Comparison of ENCODE assay signal across 16 cellular contexts in the genomic region with DNA sequence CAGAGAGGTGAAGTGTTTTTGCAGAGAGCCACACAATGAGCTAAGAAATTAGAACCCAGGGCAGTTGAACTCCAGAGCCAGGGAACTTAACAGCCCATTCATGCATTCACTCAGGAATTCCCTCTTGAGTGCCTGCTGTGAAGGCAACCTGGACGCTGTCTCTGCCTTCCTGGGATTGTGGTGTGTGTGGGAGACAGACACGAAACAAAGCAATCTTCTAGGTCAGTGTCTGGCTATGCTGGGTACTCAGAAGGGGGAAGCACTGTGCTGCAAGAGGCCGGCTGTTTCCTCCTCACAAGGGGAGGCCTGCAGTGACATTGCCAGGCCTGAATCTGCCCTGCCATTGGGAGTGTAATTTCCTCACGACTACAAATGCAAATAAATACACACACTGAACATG. TPM values are rescaled to one million over a fixed set of nuclear protein-coding genes. Genes with fewer than 3 reads are reported as not detected.
DNase-seq lines count a peak whose midpoint lies in the region; ATAC-seq and TF ChIP-seq lines count a peak whose summit lies in the region.
"Had no signal": no experiment of that assay in that cellular context is flagged by ENCODE, and none has a peak within 500 bp of the region (broad histone marks: within the 10 kb centered on the region; RNA-seq: fewer than 3 reads in every experiment).

No MANE protein-coding gene starts in this region.

- no peaks in the 10 kb centered on the region for H3K9me3 Mint-ChIP-seq in glutamatergic neuron (ENCODE audit: unreplicated experiment)
- H3K9me3 Mint-ChIP-seq in nephron progenitor cell: no peaks in the 10 kb centered on the region
- H3K9me3 Mint-ChIP-seq: activated T-cell treated with anti-CD3 and anti-CD28 coated beads, Interleukin-2, amount 50 U/mL, for 4 hours; CD4-positive, alpha-beta memory T cell; naive B cell; stimulated activated naive CD8-positive, alpha-beta T cell treated with anti-CD3 and anti-CD28 coated beads, Interleukin-15, amount 100 ng/mL, for 72 hours had no signal

- no peak for TF ChIP-seq EP300 in suprapubic skin (IDR thresholded peaks at IDR 0.05)

- no peaks in the 10 kb centered on the region for H3K27me3 ChIP-seq in suprapubic skin

- H3K4me3 Mint-ChIP-seq in glutamatergic neuron (ENCODE audit: unreplicated experiment): no peak overlapping the region
- no peak overlapping the region for H3K4me3 Mint-ChIP-seq in nephron progenitor cell
- H3K4me3 Mint-ChIP-seq: activated T-cell treated with anti-CD3 and anti-CD28 coated beads, Interleukin-2, amount 50 U/mL, for 4 hours; CD4-positive, alpha-beta memory T cell; stimulated activated naive CD8-positive, alpha-beta T cell treated with anti-CD3 and anti-CD28 coated beads, Interleukin-15, amount 100 ng/mL, for 72 hours had no signal

- TF ChIP-seq POLR2A in suprapubic skin (IDR thresholded peaks at IDR 0.05): no peak

- no peak overlapping the region for H3K4me3 ChIP-seq in suprapubic skin
- H3K4me3 ChIP-seq: GM12878 had no signal

- WGBS in suprapubic skin: 82% methylated on average over 4 of the region's 4 CpGs

- peak overlapping the region; percentile 84 for H3K27ac Mint-ChIP-seq in glutamatergic neuron (ENCODE audit: unreplicated experiment)
- peak overlapping the region; percentile 64 for H3K27ac Mint-ChIP-seq in nephron progenitor cell
- H3K27ac Mint-ChIP-seq: stimulated activated naive CD8-positive, alpha-beta T cell treated with anti-CD3 and anti-CD28 coated beads, Interleukin-15, amount 100 ng/mL, for 72 hours had no signal

- H3K36me3 ChIP-seq in suprapubic skin: peaks cover 23% of the 10 kb centered on the region

- no peaks in the 10 kb centered on the region for H3K4me1 Mint-ChIP-seq in glutamatergic neuron (ENCODE audit: low read depth, unreplicated experiment)
- peaks cover 11% of the 10 kb centered on the region for H3K4me1 Mint-ChIP-seq in nephron progenitor cell

- no peak for TF ChIP-seq CTCF in glutamatergic neuron (IDR thresholded peaks at IDR 0.05; ENCODE audit: partially characterized antibody, unreplicated experiment)
- no peak for TF ChIP-seq CTCF in nephron progenitor cell (IDR thresholded peaks at IDR 0.05)
- no peak for TF ChIP-seq CTCF in suprapubic skin (IDR thresholded peaks at IDR 0.05)

- H3K27ac ChIP-seq in suprapubic skin: no peak overlapping the region
- H3K27ac ChIP-seq: VCaP had no signal

- H3K4me1 ChIP-seq in suprapubic skin: peaks cover 35% of the 10 kb centered on the region

- ATAC-seq in GM18511 (IDR thresholded peaks at IDR 0.05; ENCODE audit: unreplicated experiment) (no peak), GM21825 (IDR thresholded peaks at IDR 0.05; ENCODE audit: unreplicated experiment) (no peak)
- ATAC-seq: activated T-cell treated with anti-CD3 and anti-CD28 coated beads, Interleukin-2, amount 50 U/mL, for 4 hours; GM12878; stimulated activated naive CD8-positive, alpha-beta T cell treated with anti-CD3 and anti-CD28 coated beads, Interleukin-15, amount 100 ng/mL, for 72 hours had no signal

- no peaks in the 10 kb centered on the region for H3K9me3 ChIP-seq in suprapubic skin

- H3K27me3 Mint-ChIP-seq in glutamatergic neuron (ENCODE audit: unreplicated experiment) (no peaks in the 10 kb centered on the region), nephron progenitor cell (ENCODE audit: low read depth, poor library complexity) (peaks cover 2% of the 10 kb centered on the region)
- H3K27me3 Mint-ChIP-seq: CD4-positive, alpha-beta memory T cell; naive B cell; stimulated activated naive CD8-positive, alpha-beta T cell treated with anti-CD3 and anti-CD28 coated beads, Interleukin-15, amount 100 ng/mL, for 72 hours had no signal

- H3K36me3 Mint-ChIP-seq in glutamatergic neuron (ENCODE audit: unreplicated experiment): no peaks in the 10 kb centered on the region
- H3K36me3 Mint-ChIP-seq in nephron progenitor cell (ENCODE audit: low read depth): peaks cover 8% of the 10 kb centered on the region
- H3K36me3 Mint-ChIP-seq: naive B cell had no signal

- peak; percentile 50 for DNase-seq in GDM1 (lab: John Stamatoyannopoulos, UW)
- DNase-seq in NOMO-1 (lab: John Stamatoyannopoulos, UW; ENCODE audit: unreplicated experiment in 2 of 2): peak; percentile 44 to 74
- no peak for DNase-seq in glutamatergic neuron
- DNase-seq in nephron progenitor cell: no peak
- DNase-seq in suprapubic skin (ENCODE audit: low spot score in 2 of 2): no peak
- no peak for DNase-seq in mucosa of gallbladder (ENCODE audit: low spot score)
- DNase-seq: activated T-cell treated with anti-CD3 and anti-CD28 coated beads, Interleukin-2, amount 50 U/mL, for 4 hours; CD4-positive, alpha-beta memory T cell; MM.1S; naive B cell; OCI-M1; stimulated activated naive CD8-positive, alpha-beta T cell treated with anti-CD3 and anti-CD28 coated beads, Interleukin-15, amount 100 ng/mL, for 72 hours had no signal

RNA-seq across cellular contexts. Expression of gene BCKDHA, which starts 9.7 kb away (rescaled TPM):
- total RNA-seq in glutamatergic neuron (ENCODE audit: unreplicated experiment): 11.0 TPM
- 100 to 1,000 TPM in 1 of 4 donors, 10 to 100 TPM in 3; 49.7 to 112 (median 76.2) TPM for total RNA-seq in suprapubic skin
- total RNA-seq in mucosa of gallbladder: 26.4 TPM

RNA-seq across cellular contexts. Expression of gene EXOSC5, which starts 10.1 kb away (rescaled TPM):
- total RNA-seq in glutamatergic neuron (ENCODE audit: unreplicated experiment): 18.2 TPM
- 10 to 100 TPM; 23.0 to 51.5 (median 31.9) TPM for total RNA-seq in suprapubic skin
- total RNA-seq in mucosa of gallbladder: 12.3 TPM

RNA-seq across cellular contexts. Expression of gene B3GNT8, which starts 19.9 kb away (rescaled TPM):
- total RNA-seq in glutamatergic neuron (ENCODE audit: unreplicated experiment) (15.9 TPM), suprapubic skin (1 to 10 TPM; 4.7 to 9.6 (median 6.2) TPM), mucosa of gallbladder (2.4 TPM)

RNA-seq across cellular contexts. Expression of gene TMEM91, which starts 30.9 kb away (rescaled TPM):
- total RNA-seq in glutamatergic neuron (ENCODE audit: unreplicated experiment): 52.6 TPM
- total RNA-seq in suprapubic skin: 100 to 1,000 TPM in 2 of 4 donors, 10 to 100 TPM in 2; 29.6 to 109 (median 88.1) TPM
- total RNA-seq in mucosa of gallbladder: 8.6 TPM

RNA-seq across cellular contexts. Expression of gene DMAC2, which starts 32.4 kb away (rescaled TPM):
- total RNA-seq in glutamatergic neuron (ENCODE audit: unreplicated experiment): 99.4 TPM
- total RNA-seq in suprapubic skin: 10 to 100 TPM; 26.1 to 36.4 (median 34.2) TPM
- 45.0 TPM for total RNA-seq in mucosa of gallbladder

Comparison
In these comparisons a context has a peak if more than half of its experiments do, and no peak if none do; other contexts are left out.
1. DNase-seq: peak in GDM1 (single experiment) and NOMO-1 (2 of 2); none in glutamatergic neuron (single experiment), nephron progenitor cell (single experiment), suprapubic skin (0 of 2) and mucosa of gallbladder (single experiment).